ENCODE assay signal across 25 cellular contexts in genomic region chr6:169385237-169385880, GRCh38.
DNase-seq lines count a peak whose midpoint lies in the region; ATAC-seq and TF ChIP-seq lines count a peak whose summit lies in the region.
"Had no signal": no experiment of that assay in that cellular context is flagged by ENCODE, and none has a peak within 500 bp of the region (broad histone marks: within the 10 kb centered on the region; RNA-seq: fewer than 3 reads in every experiment).

No MANE protein-coding gene starts in this region.

- no peak overlapping the region for H3K27ac Mint-ChIP-seq in H9
- H3K27ac Mint-ChIP-seq: CD4-positive, alpha-beta T cell had no signal

- dilution Hi-C loops in IMR-90 (cut with HindIII; ENCODE audit: low sequenced_read_pairs, unreplicated experiment): no loop called here

- H3K4me3 ChIP-seq in IMR-90 (ENCODE audit: insufficient read depth, low read depth, low read length) (no peak overlapping the region), esophagus muscularis mucosa (no peak overlapping the region), neuronal stem cell (ENCODE audit: low read length in 2 of 2) (peak overlapping the region in 1 of 2 donors; percentile 56), HAP-1 (no peak overlapping the region), spleen (no peak overlapping the region)
- H3K4me3 ChIP-seq: A549; BLaER1 treated with 17β-estradiol and CSF1 and Interleukin-3, amounts not matched to agents 10 nM and 100 nM; PC-9; SJSA1 had no signal

- BruUV-seq in IMR-90 (replicated peaks; lab: Mats Ljungman, UMichigan): no TSS peak

- no peak for ATAC-seq in IMR-90 (ENCODE audit: low read depth)
- ATAC-seq in GM18858 (IDR thresholded peaks at IDR 0.05; ENCODE audit: unreplicated experiment): no peak
- ATAC-seq: A549, Right ventricle myocardium inferior had no signal

- H2BK20ac ChIP-seq in H9 (ENCODE audit: low read depth, low read length, poor library complexity, severe bottlenecking) (no peak overlapping the region), IMR-90 (ENCODE audit: low read depth, low read length) (no peak overlapping the region)

- peaks cover 4 to 17% (median 10%) of the 10 kb centered on the region in 3 experiments for H3K36me3 Mint-ChIP-seq in H9 (ENCODE audit: insufficient read depth in 1 of 3, low read depth in 3 of 3)

- H3K9me3 ChIP-seq in H9 (ENCODE audit: control insufficient read depth, low read depth, low read length) (no peaks in the 10 kb centered on the region), IMR-90 (ENCODE audit: control insufficient read depth, insufficient read depth, low read length) (no peaks in the 10 kb centered on the region), esophagus muscularis mucosa (no peaks in the 10 kb centered on the region), neuronal stem cell (replicated peaks in 1 of 2; ENCODE audit: control insufficient read depth in 2 of 2, insufficient read depth in 1 of 2, low read depth in 1 of 2, low read length in 2 of 2) (peaks cover 0 to 5% of the 10 kb centered on the region in 2 donors), HAP-1 (no peaks in the 10 kb centered on the region), spleen (peaks cover 0 to 37% (median 23%) of the 10 kb centered on the region in 8 donors)
- H3K9me3 ChIP-seq: A549, SJSA1 had no signal

- H3K27me3 ChIP-seq in H9 (ENCODE audit: insufficient read depth, low read length) (no peaks in the 10 kb centered on the region), IMR-90 (ENCODE audit: control insufficient read depth, insufficient read depth, low read length) (peaks cover 2% of the 10 kb centered on the region; the same call in 1 of the 2 replicates), esophagus muscularis mucosa (no peaks in the 10 kb centered on the region), neuronal stem cell (ENCODE audit: control insufficient read depth in 3 of 3, insufficient read depth in 3 of 3, low read depth in 1 of 3, low read length in 3 of 3) (peaks cover 0 to 2% (median 0%) of the 10 kb centered on the region in 3 experiments), HAP-1 (ENCODE audit: low read depth) (no peaks in the 10 kb centered on the region), spleen (replicated peaks in 1 of 7) (no peaks in the 10 kb centered on the region)
- H3K27me3 ChIP-seq: BLaER1 treated with 17β-estradiol and CSF1 and Interleukin-3, amounts not matched to agents 10 nM and 100 nM; SJSA1 had no signal

- H3K23ac ChIP-seq in H9 (ENCODE audit: insufficient read length, low read depth, low read length) (peak overlapping the region; percentile 4), IMR-90 (ENCODE audit: low read depth, low read length) (no peak overlapping the region), neuronal stem cell (ENCODE audit: low read depth, low read length, poor library complexity) (peak overlapping the region; percentile 82)

- no peak for TF ChIP-seq CTCF in H9 (conservative IDR thresholded peaks at IDR 0.05)
- TF ChIP-seq CTCF in IMR-90 (conservative IDR thresholded peaks at IDR 0.05; ENCODE audit: low read depth, low read length): no peak
- no peak for TF ChIP-seq CTCF in esophagus muscularis mucosa (IDR thresholded peaks at IDR 0.05)
- TF ChIP-seq CTCF in spleen (IDR thresholded peaks at IDR 0.05 in 8 of 11, conservative IDR thresholded peaks at IDR 0.05 in 3 of 11): no peak

- H3K14ac ChIP-seq in H9 (ENCODE audit: insufficient read depth, low read length) (no peak overlapping the region), IMR-90 (replicated peaks; ENCODE audit: low read depth, low read length) (no peak overlapping the region), neuronal stem cell (ENCODE audit: low read length) (peak overlapping the region; percentile 11)

- H3K4me1 ChIP-seq in H9 (ENCODE audit: insufficient read depth, low read length): no peaks in the 10 kb centered on the region
- H3K4me1 ChIP-seq in IMR-90 (ENCODE audit: control insufficient read depth, insufficient read depth, low read length): peaks cover 2% of the 10 kb centered on the region; the same call in 1 of the 2 replicates
- H3K4me1 ChIP-seq in esophagus muscularis mucosa: peaks cover 0 to 15% (median 11%) of the 10 kb centered on the region in 4 donors
- H3K4me1 ChIP-seq in neuronal stem cell (ENCODE audit: control insufficient read depth in 2 of 2, insufficient read depth in 1 of 2, low read depth in 1 of 2, low read length in 2 of 2): peaks cover 4% of the 10 kb centered on the region in 2 donors
- no peaks in the 10 kb centered on the region for H3K4me1 ChIP-seq in HAP-1
- H3K4me1 ChIP-seq in spleen: no peaks in the 10 kb centered on the region
- H3K4me1 ChIP-seq: A549, SJSA1 had no signal

- no peak overlapping the region for H2AK5ac ChIP-seq in H9 (ENCODE audit: insufficient read length, low read length)
- no peak overlapping the region for H2AK5ac ChIP-seq in IMR-90 (ENCODE audit: low read depth, low read length)
- H2AK5ac ChIP-seq in neuronal stem cell (ENCODE audit: low read depth, low read length): no peak overlapping the region

- H3K4me2 ChIP-seq in H9 (ENCODE audit: insufficient read depth, insufficient read length, low read length) (no peak overlapping the region), IMR-90 (ENCODE audit: low read depth, low read length) (no peak overlapping the region), neuronal stem cell (ENCODE audit: insufficient read depth, low read length, poor library complexity, severe bottlenecking) (no peak overlapping the region)
- H3K4me2 ChIP-seq: A549; BLaER1 treated with 17β-estradiol and CSF1 and Interleukin-3, amounts not matched to agents 10 nM and 100 nM; PC-9 had no signal

- H3K27ac ChIP-seq in H9 (ENCODE audit: insufficient read length, low read depth, low read length) (no peak overlapping the region), IMR-90 (ENCODE audit: insufficient read depth, low read length) (no peak overlapping the region), esophagus muscularis mucosa (replicated peaks in 1 of 4) (no peak overlapping the region), neuronal stem cell (replicated peaks; ENCODE audit: low read length) (no peak overlapping the region), spleen (no peak overlapping the region)
- H3K27ac ChIP-seq: A549; BLaER1 treated with 17β-estradiol and CSF1 and Interleukin-3, amounts not matched to agents 10 nM and 100 nM; PC-9; SJSA1 had no signal

- H3K9me1 ChIP-seq in IMR-90 (ENCODE audit: insufficient read depth, low read length): peaks cover 6% of the 10 kb centered on the region; the same call in 1 of the 2 replicates

- H3K79me1 ChIP-seq in H9 (ENCODE audit: insufficient read depth, low read depth, low read length, poor library complexity, severe bottlenecking) (no peaks in the 10 kb centered on the region), IMR-90 (ENCODE audit: low read depth in 1 of 2, low read length in 2 of 2) (no peaks in the 10 kb centered on the region), neuronal stem cell (ENCODE audit: low read depth, low read length) (no peaks in the 10 kb centered on the region)

- H3K4ac ChIP-seq in H9 (ENCODE audit: low read depth, low read length) (no peak overlapping the region), IMR-90 (ENCODE audit: low read depth, low read length) (no peak overlapping the region), neuronal stem cell (ENCODE audit: low read length) (peak overlapping the region; percentile 0)

- no peak overlapping the region for H3T11ph ChIP-seq in H9 (ENCODE audit: low read length)

- peak overlapping the region; percentile 17 for H4K8ac ChIP-seq in H9 (replicated peaks; ENCODE audit: insufficient read length, low read depth, low read length)
- no peak overlapping the region for H4K8ac ChIP-seq in IMR-90 (ENCODE audit: low read depth in 2 of 2, low read length in 2 of 2)
- H4K8ac ChIP-seq in neuronal stem cell (ENCODE audit: low read depth, low read length): peak overlapping the region; percentile 20

- H2AFZ ChIP-seq in H9 (ENCODE audit: low read length) (no peak overlapping the region), IMR-90 (replicated peaks; ENCODE audit: low read length, poor library complexity) (peak overlapping the region; percentile 63), neuronal stem cell (ENCODE audit: low read length) (no peak overlapping the region)
- H2AFZ ChIP-seq: PC-9 had no signal

- peaks cover 8 to 15% of the 10 kb centered on the region in 2 experiments for H3K9me3 Mint-ChIP-seq in H9

- CTCF ChIA-PET in IMR-90 (lab: Yijun Ruan, JAX): no interaction called here

- no peak overlapping the region for H4K91ac ChIP-seq in H9 (ENCODE audit: insufficient read length, low read depth, low read length)
- no peak overlapping the region for H4K91ac ChIP-seq in IMR-90 (ENCODE audit: insufficient read depth, low read depth, low read length)
- H4K91ac ChIP-seq in neuronal stem cell (ENCODE audit: low read depth, low read length, poor library complexity): no peak overlapping the region

- no peak overlapping the region for H3K4me3 Mint-ChIP-seq in H9
- H3K4me3 Mint-ChIP-seq: CD4-positive, alpha-beta T cell had no signal

- H3K9ac ChIP-seq in H9 (ENCODE audit: extremely low read depth, insufficient read length, low read length): no peak overlapping the region
- H3K9ac ChIP-seq in IMR-90 (ENCODE audit: low read depth, low read length): no peak overlapping the region
- H3K9ac ChIP-seq in neuronal stem cell (ENCODE audit: low read depth, low read length, poor library complexity): peak overlapping the region; percentile 13
- H3K9ac ChIP-seq: BLaER1 treated with 17β-estradiol and CSF1 and Interleukin-3, amounts not matched to agents 10 nM and 100 nM had no signal

- no peak overlapping the region for H2BK12ac ChIP-seq in H9 (ENCODE audit: insufficient read length, low read depth, low read length)
- no peak overlapping the region for H2BK12ac ChIP-seq in neuronal stem cell (ENCODE audit: low read length)

- no CpG with 5 or more reads among the region's 9 CpGs for WGBS in H9 (ENCODE audit: extremely low coverage, insufficient read length, low lambda C conversion rate)
- 87% methylated on average over 9 of the region's 9 CpGs; no CpG with 5 or more reads in 1 of the 2 experiments for WGBS in IMR-90 (ENCODE audit: extremely low coverage in 2 of 2, insufficient read length in 1 of 2), 2 experiments
- 89% methylated on average over 9 of the region's 9 CpGs for WGBS in esophagus muscularis mucosa
- no CpG with 5 or more reads among the region's 9 CpGs for WGBS in neuronal stem cell (ENCODE audit: extremely low coverage in 2 of 2, insufficient read length in 2 of 2, insufficient replicate concordance in 1 of 2), 2 donors
- 86 to 96% (median 92%) methylated on average over 9 of the region's 9 CpGs for WGBS in spleen, 5 donors

- no peaks in the 10 kb centered on the region for H3K79me2 ChIP-seq in H9 (ENCODE audit: insufficient read depth, low read length)

- H3K56ac ChIP-seq in H9 (ENCODE audit: insufficient read length, low read depth, low read length) (no peak overlapping the region), IMR-90 (ENCODE audit: extremely low read depth, insufficient read depth, low read length) (no peak overlapping the region)

- TF ChIP-seq POLR2A in IMR-90 (IDR thresholded peaks at IDR 0.05; ENCODE audit: low read depth, low read length): no peak
- TF ChIP-seq POLR2A in esophagus muscularis mucosa (IDR thresholded peaks at IDR 0.05; ENCODE audit: low read depth): no peak
- TF ChIP-seq POLR2A in spleen (IDR thresholded peaks at IDR 0.05): no peak

- no peak overlapping the region for H2AK9ac ChIP-seq in IMR-90 (replicated peaks; ENCODE audit: low read depth, low read length, poor library complexity)

- no peak overlapping the region for H2BK120ac ChIP-seq in H9 (ENCODE audit: low read depth, low read length, poor library complexity, severe bottlenecking)
- no peak overlapping the region for H2BK120ac ChIP-seq in IMR-90 (ENCODE audit: low read depth, low read length)
- no peak overlapping the region for H2BK120ac ChIP-seq in neuronal stem cell (ENCODE audit: low read depth, low read length)

- H3K18ac ChIP-seq in H9 (ENCODE audit: insufficient read length, low read depth, low read length): no peak overlapping the region
- no peak overlapping the region for H3K18ac ChIP-seq in IMR-90 (ENCODE audit: low read depth, low read length)
- peak overlapping the region; percentile 30 for H3K18ac ChIP-seq in neuronal stem cell (ENCODE audit: low read length)

- TF ChIP-seq RAD21 in IMR-90 (IDR thresholded peaks at IDR 0.05; ENCODE audit: low read length): no peak

- no peaks in the 10 kb centered on the region for H4K20me1 ChIP-seq in H9 (ENCODE audit: control insufficient read depth, insufficient read depth, insufficient read length)
- no peaks in the 10 kb centered on the region for H4K20me1 ChIP-seq in IMR-90 (ENCODE audit: insufficient read depth, low read length)
- H4K20me1 ChIP-seq: BLaER1 treated with 17β-estradiol and CSF1 and Interleukin-3, amounts not matched to agents 10 nM and 100 nM had no signal

- intact Hi-C loops in IMR-90 (cut with micrococcal nuclease): no loop called here
- intact Hi-C loops in esophagus muscularis mucosa (cut with DNase I): no loop called here
- intact Hi-C loops in spleen (cut with DNase I; ENCODE audit: low total_unique reads): no loop called here
- intact Hi-C loops in posterior cingulate gyrus (cut with DNase I): no loop called here

- no peaks in the 10 kb centered on the region for H3K23me2 ChIP-seq in H9 (ENCODE audit: insufficient read length, low read depth, low read length, poor library complexity, severe bottlenecking)

- H2BK5ac ChIP-seq in H9 (ENCODE audit: insufficient read length, low read length) (no peak overlapping the region), IMR-90 (ENCODE audit: low read depth, low read length, poor library complexity, severe bottlenecking) (no peak overlapping the region), neuronal stem cell (ENCODE audit: low read length) (no peak overlapping the region)

- H2BK15ac ChIP-seq in H9 (ENCODE audit: low read depth, low read length): no peak overlapping the region
- no peak overlapping the region for H2BK15ac ChIP-seq in IMR-90 (ENCODE audit: low read depth, low read length)
- no peak overlapping the region for H2BK15ac ChIP-seq in neuronal stem cell (ENCODE audit: low read length)

- POLR2A ChIA-PET in IMR-90 (lab: Charles Lee; ENCODE audit: unreplicated experiment): no interaction called here

- peaks cover 8 to 9% of the 10 kb centered on the region in 2 experiments for H3K4me1 Mint-ChIP-seq in H9

- H3K36me3 ChIP-seq in IMR-90 (ENCODE audit: control insufficient read depth, insufficient read depth, low read length) (no peaks in the 10 kb centered on the region), esophagus muscularis mucosa (no peaks in the 10 kb centered on the region), neuronal stem cell (replicated peaks in 1 of 2; ENCODE audit: control insufficient read depth in 2 of 2, insufficient read depth in 2 of 2, low read length in 2 of 2) (no peaks in the 10 kb centered on the region), HAP-1 (replicated peaks) (no peaks in the 10 kb centered on the region), spleen (no peaks in the 10 kb centered on the region)
- H3K36me3 ChIP-seq: BLaER1 treated with 17β-estradiol and CSF1 and Interleukin-3, amounts not matched to agents 10 nM and 100 nM; SJSA1 had no signal

- in situ Hi-C loops in IMR-90 (cut with MboI; ENCODE audit: low sequenced_read_pairs) (no loop called here), HAP-1 (cut with MboI; ENCODE audit: low sequenced_read_pairs) (no loop called here)

- peaks cover 2% of the 10 kb centered on the region for H3K27me3 Mint-ChIP-seq in H9 (ENCODE audit: low read depth)

- DNase-seq in H9 (no peak), IMR-90 (no peak), esophagus muscularis mucosa (ENCODE audit: extremely low spot score) (peak; percentile 45), neuronal stem cell (ENCODE audit: low spot score) (no peak), HAP-1 (ENCODE audit: low spot score in 2 of 2) (no peak), spleen (no peak), posterior cingulate gyrus (no peak)
- DNase-seq: AML-193; CD4-positive, alpha-beta T cell; COR-L47; DMS53; Kasumi-1; NCI-H1092 treated with DMSO at 0.1 percent for 48 hours; NCI-H1436 treated with DMSO at 0.1 percent for 48 hours; NCI-H187 treated with DMSO at 0.1 percent for 48 hours; NCI-H2171 treated with DMSO at 0.1 percent for 48 hours; NCI-H345; NCI-H524 treated with DMSO at 0.1 percent for 48 hours; NCI-H774; PC-9 had no signal

- H4K5ac ChIP-seq in H9 (ENCODE audit: insufficient read length, low read depth, low read length) (no peak overlapping the region), IMR-90 (ENCODE audit: low read depth, low read length) (no peak overlapping the region)

- TF ChIP-seq EP300 in esophagus muscularis mucosa (IDR thresholded peaks at IDR 0.05): no peak

Comparison
In these comparisons a context has a peak if more than half of its experiments do, and no peak if none do; other contexts are left out.
1. H4K8ac ChIP-seq: peak in H9 (single experiment) and neuronal stem cell (single experiment); none in IMR-90 (0 of 2).